In genomic region chr3:128597900-128598299, GRCh38 we compare ENCODE assay signal across 1 cellular context.
TF ChIP-seq lines count a peak whose summit lies in the region.

No MANE protein-coding gene starts in this region.

TF ChIP-seq in H1, 55 proteins besides CTCF, POLR2A, EP300 and RAD21 (continued from another document):
- no peak for TF ChIP-seq CHD7 (IDR thresholded peaks at IDR 0.05; ENCODE audit: insufficient replicate concordance, low read length)
- TF ChIP-seq KDM4A (IDR thresholded peaks at IDR 0.05; ENCODE audit: low read depth, low read length, severe bottlenecking) = no peak
- no peak for TF ChIP-seq TCF12 (IDR thresholded peaks at IDR 0.05; ENCODE audit: low read depth, low read length)
- TF ChIP-seq ZNF274 (IDR thresholded peaks at IDR 0.05; ENCODE audit: borderline replicate concordance, extremely low read depth, low read length) = no peak
- TF ChIP-seq MAX (IDR thresholded peaks at IDR 0.05) = no peak
- TF ChIP-seq SAP30 (IDR thresholded peaks at IDR 0.05; ENCODE audit: insufficient read depth, insufficient replicate concordance, low read length) = no peak
- no peak for TF ChIP-seq HDAC2 (IDR thresholded peaks at IDR 0.05; ENCODE audit: borderline replicate concordance in 1 of 2, low read depth in 2 of 2, low read length in 2 of 2)
- TF ChIP-seq RXRA (IDR thresholded peaks at IDR 0.05; ENCODE audit: insufficient read depth, low read depth, low read length) = no peak
- no peak for TF ChIP-seq CBX8 (IDR thresholded peaks at IDR 0.05; ENCODE audit: borderline replicate concordance, low read depth, low read length)
